ENCODE assay signal across 8 cellular contexts in genomic region chr3:50248387-50248786, GRCh38. TPM values are rescaled to one million over a fixed set of nuclear protein-coding genes. Genes with fewer than 3 reads are reported as not detected.
DNase-seq lines count a peak whose midpoint lies in the region; ATAC-seq and TF ChIP-seq lines count a peak whose summit lies in the region.

No MANE protein-coding gene starts in this region.

- TF ChIP-seq CTCF in dorsolateral prefrontal cortex (IDR thresholded peaks at IDR 0.05 in 54 of 56, conservative IDR thresholded peaks at IDR 0.05 in 2 of 56; ENCODE audit: low read depth in 1 of 56, partially characterized antibody in 56 of 56): no peak

- peak overlapping the region; percentile 82 for H3K27ac ChIP-seq in ACC112 (ENCODE audit: low read depth, low read length)
- peak overlapping the region in 53 of 59 donors; percentile 2 to 100 (median 69) for H3K27ac ChIP-seq in dorsolateral prefrontal cortex

- no peak overlapping the region for H2AFZ ChIP-seq in ACC112 (ENCODE audit: low read length, unreplicated experiment)

- intact Hi-C loops in dorsolateral prefrontal cortex (cut with DNase I): no loop called here

- H3K4me1 ChIP-seq in ACC112 (ENCODE audit: control insufficient read depth, insufficient read depth, low read length, unreplicated experiment): peaks cover 73% of the 10 kb centered on the region

- H3K4me3 ChIP-seq in ACC112 (ENCODE audit: low read depth, low read length) (no peak overlapping the region; the same call in 1 of the 2 replicates), dorsolateral prefrontal cortex (no peak overlapping the region)

- H3K36me3 Mint-ChIP-seq in naive B cell: no peaks in the 10 kb centered on the region

- H3K79me2 ChIP-seq in ACC112 (ENCODE audit: control insufficient read depth, insufficient read depth, low read length, unreplicated experiment): peaks cover 82% of the 10 kb centered on the region

- H3K36me3 ChIP-seq in ACC112 (ENCODE audit: insufficient read depth, low read length): peaks cover 2% of the 10 kb centered on the region; the same call in 1 of the 2 replicates

- ATAC-seq in naive B cell (ENCODE audit: low read depth in 2 of 2): no peak
- ATAC-seq in HG03175 (IDR thresholded peaks at IDR 0.05; ENCODE audit: unreplicated experiment): no peak
- ATAC-seq in GM21529 (IDR thresholded peaks at IDR 0.05; ENCODE audit: unreplicated experiment): no peak

- no peaks in the 10 kb centered on the region for H3K27me3 ChIP-seq in ACC112 (ENCODE audit: insufficient read depth, low read length)
- no peaks in the 10 kb centered on the region for H3K27me3 ChIP-seq in dorsolateral prefrontal cortex

- peak overlapping the region in 4 of 6 donors; percentile 32 to 39 (median 36) for H3K27ac Mint-ChIP-seq in naive B cell

- peaks cover 45 to 79% (median 78%) of the 10 kb centered on the region in 3 donors for H3K4me1 Mint-ChIP-seq in naive B cell

- in situ Hi-C loops in ACHN (cut with HindIII; ENCODE audit: low pct_ligation_motif_present, low pct_unique_long_range_greater_than_20kb, low sequenced_read_pairs): no loop called here

- no peaks in the 10 kb centered on the region for H3K27me3 Mint-ChIP-seq in naive B cell

- H3K4me3 Mint-ChIP-seq in naive B cell: peak overlapping the region in 2 of 8 donors; percentile 17 to 44

- peak; percentile 79 to 87 for DNase-seq in NCI-H526 (lab: John Stamatoyannopoulos, UW)
- no peak for DNase-seq in dorsolateral prefrontal cortex
- DNase-seq in naive B cell: no peak
- no peak for DNase-seq in retina
- no peak for DNase-seq in ACHN

- no peaks in the 10 kb centered on the region for H3K9me3 Mint-ChIP-seq in naive B cell

RNA-seq across cellular contexts. Expression of gene GNAI2, which starts 12.4 kb away (rescaled TPM):
- 100 to 1,000 TPM; 117 to 240 (median 161) TPM for total RNA-seq in dorsolateral prefrontal cortex
- 100 to 1,000 TPM; 472 to 669 (median 550) TPM for polyA plus RNA-seq in naive B cell (ENCODE audit: low read depth in 6 of 6)

RNA-seq across cellular contexts. Expression of gene SEMA3B, which starts 20.6 kb away (rescaled TPM):
- 100 to 1,000 TPM in 85 of 120 experiments, 10 to 100 TPM in 35; 36.0 to 486 (median 135) TPM for total RNA-seq in dorsolateral prefrontal cortex
- polyA plus RNA-seq in naive B cell (ENCODE audit: low read depth in 6 of 6): under 1 TPM in 1 of 6 donors, not detected in 5; 0.13 TPM

RNA-seq across cellular contexts. Expression of gene LSMEM2, which starts 30.5 kb away (rescaled TPM):
- total RNA-seq in dorsolateral prefrontal cortex: 1 to 10 TPM in 95 of 120 experiments, under 1 TPM in 23, not detected in 2; 0.31 to 7.4 (median 1.7) TPM
- polyA plus RNA-seq in naive B cell (ENCODE audit: low read depth in 6 of 6): under 1 TPM in 1 of 6 donors, not detected in 5; 0.19 TPM

RNA-seq across cellular contexts. Expression of gene SLC38A3, which starts 43.3 kb away (rescaled TPM):
- 10 to 100 TPM; 12.5 to 71.4 (median 28.5) TPM for total RNA-seq in dorsolateral prefrontal cortex
- polyA plus RNA-seq in naive B cell (ENCODE audit: low read depth in 6 of 6): not detected

RNA-seq across cellular contexts. Expression of gene IFRD2, which starts 43.8 kb away (rescaled TPM):
- 10 to 100 TPM; 15.0 to 46.2 (median 28.8) TPM for total RNA-seq in dorsolateral prefrontal cortex
- 10 to 100 TPM; 42.7 to 68.3 (median 55.7) TPM for polyA plus RNA-seq in naive B cell (ENCODE audit: low read depth in 6 of 6)

Comparison
In these comparisons a context has a peak if more than half of its experiments do, and no peak if none do; other contexts are left out.
1. DNase-seq: peak in NCI-H526 (2 of 2); none in dorsolateral prefrontal cortex (0 of 10), naive B cell (single experiment), retina (single experiment) and ACHN (single experiment).